Comparison of ENCODE assay signal across 1 cellular context in genomic region chr2:69776886-69777777, GRCh38.
A peak's percentile ranks its signal among the peaks of the same experiment; 100 is the strongest.
TF ChIP-seq lines count a peak whose summit lies in the region.

No MANE protein-coding gene starts in this region.

TF ChIP-seq in HepG2, 621 proteins besides CTCF, POLR2A, EP300 and RAD21:
- TF ChIP-seq ZBTB26 (CRISPR knock-in tag; IDR thresholded peaks at IDR 0.05; ENCODE audit: borderline replicate concordance) (no peak), RBM22 (optimal IDR thresholded peaks at IDR 0.05; ENCODE audit: low read length) (peak; percentile 74), POLR2G (IDR thresholded peaks at IDR 0.05; ENCODE audit: low read depth, low read length) (0 out of 2 replicates have a peak, but pooled peaks have one; percentile 28), ZMYM3 (CRISPR knock-in tag; IDR thresholded peaks at IDR 0.05) (0 out of 2 replicates have a peak, but pooled peaks have one; percentile 23)
TF ChIP-seq in HepG2: peak in this region for 3.
